In genomic region chr4:15194520-15194919, GRCh38 we compare ENCODE assay signal across 16 cellular contexts.
"Had no signal": no experiment of that assay in that cellular context is flagged by ENCODE, and none has a peak within 500 bp of the region (broad histone marks: within the 10 kb centered on the region; RNA-seq: fewer than 3 reads in every experiment).

No MANE protein-coding gene starts in this region.

- H3K27ac Mint-ChIP-seq: naive thymus-derived CD8-positive, alpha-beta T cell; type B pancreatic cell had no signal

- FAIRE-seq: colon, urothelium cell line had no signal

- H3K9me3 ChIP-seq: esophagus squamous epithelium, mucosa of descending colon, suprapubic skin, thyroid gland had no signal

- H3K27ac ChIP-seq: esophagus squamous epithelium, foreskin keratinocyte, hepatocyte, suprapubic skin, thyroid gland had no signal

- H3K4me2 ChIP-seq: hepatocyte, smooth muscle cell had no signal

- H3K4me3 Mint-ChIP-seq: naive thymus-derived CD8-positive, alpha-beta T cell; type B pancreatic cell had no signal

- H3K4me3 ChIP-seq: esophagus squamous epithelium, hepatocyte, mucosa of descending colon, smooth muscle cell, suprapubic skin, thyroid gland had no signal

- DNase-seq: dermis blood vessel endothelial cell; esophagus squamous epithelium; foreskin keratinocyte; head of caudate nucleus; mucosa of descending colon; naive thymus-derived CD8-positive, alpha-beta T cell; right cardiac atrium; stimulated activated CD4-positive, alpha-beta T cell treated with anti-CD3 and anti-CD28 coated beads, Interleukin-2, amount 100 ng/mL, for 48 hours; stimulated activated naive CD4-positive, alpha-beta T cell treated with Interleukin-2 at 50 U/mL for 16 hours; thyroid gland had no signal

- H3K79me2 ChIP-seq: hepatocyte had no signal

- H2AFZ ChIP-seq: hepatocyte had no signal

- H3K4me1 ChIP-seq: foreskin keratinocyte, suprapubic skin, thyroid gland had no signal

- H3K9me3 Mint-ChIP-seq: naive thymus-derived CD8-positive, alpha-beta T cell; type B pancreatic cell had no signal

- H3K27me3 ChIP-seq: esophagus squamous epithelium, foreskin keratinocyte, hepatocyte, suprapubic skin, thyroid gland had no signal

- H3K4me1 Mint-ChIP-seq: naive thymus-derived CD8-positive, alpha-beta T cell had no signal

- ATAC-seq: foreskin keratinocyte; mucosa of descending colon; naive thymus-derived CD8-positive, alpha-beta T cell; right cardiac atrium had no signal

- H3K36me3 ChIP-seq: esophagus squamous epithelium, suprapubic skin, thyroid gland had no signal

- H3K36me3 Mint-ChIP-seq: naive thymus-derived CD8-positive, alpha-beta T cell; type B pancreatic cell had no signal
